Comparison of ENCODE assay signal across 8 cellular contexts in the genomic region with DNA sequence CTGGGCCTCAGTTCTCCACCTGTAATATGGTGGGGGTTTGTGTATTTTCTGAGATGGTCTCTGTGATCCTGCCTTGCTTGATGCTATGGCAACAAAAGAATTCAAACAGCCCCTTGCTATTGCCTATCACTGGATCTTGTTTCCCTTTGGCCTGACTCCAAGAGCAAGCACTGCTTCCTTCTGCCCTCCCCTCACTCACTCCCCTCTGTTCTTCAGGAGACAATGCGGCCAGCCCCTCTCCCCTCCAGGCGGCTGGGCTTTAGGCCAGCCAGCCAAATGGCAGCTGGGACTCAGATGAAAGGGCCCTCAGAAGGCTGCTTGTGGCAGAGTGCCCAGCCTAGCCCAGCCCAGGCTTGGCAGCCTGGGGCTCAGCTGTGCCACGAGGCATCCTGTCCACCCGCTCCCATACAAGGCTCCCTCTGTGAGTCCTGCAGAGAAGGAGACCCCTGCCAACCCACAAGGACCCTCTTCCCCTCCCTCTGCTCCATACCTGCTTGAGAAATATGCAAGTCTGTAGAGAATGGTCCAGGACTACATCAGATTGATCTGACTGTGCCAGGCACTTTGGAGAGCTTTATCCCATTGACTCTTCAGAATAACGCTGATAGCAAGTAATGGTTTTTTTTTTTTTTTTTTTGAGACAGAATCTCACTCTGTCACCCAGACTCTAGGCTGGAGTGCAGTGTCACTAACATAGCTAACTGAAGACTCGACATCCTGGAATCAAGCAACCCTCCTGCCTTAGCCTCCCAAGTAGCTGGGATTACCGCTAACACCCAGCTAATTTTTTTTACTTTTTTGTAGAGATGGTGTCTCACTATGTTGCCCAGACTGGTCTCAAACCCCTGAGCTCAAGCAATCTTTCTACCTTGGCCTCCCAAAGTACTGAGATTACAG. TPM values are rescaled to one million over a fixed set of nuclear protein-coding genes. Genes with fewer than 3 reads are reported as not detected.
DNase-seq lines count a peak whose midpoint lies in the region; ATAC-seq lines count a peak whose summit lies in the region.

No MANE protein-coding gene starts in this region.

- peaks cover 22% of the 10 kb centered on the region for H3K4me1 ChIP-seq in Karpas-422 (ENCODE audit: low read length)

- no peaks in the 10 kb centered on the region for H3K27me3 Mint-ChIP-seq in activated naive CD8-positive, alpha-beta T cell treated with anti-CD3 and anti-CD28 coated beads for 36 hours

- no peaks in the 10 kb centered on the region for H3K36me3 ChIP-seq in Karpas-422 (ENCODE audit: insufficient read depth, low read length)

- no peak overlapping the region for H3K4me3 ChIP-seq in Karpas-422 (ENCODE audit: low read length)

- H3K27ac ChIP-seq in Karpas-422 (ENCODE audit: low read length) = no peak overlapping the region

- no peak for ATAC-seq in HG03378 (IDR thresholded peaks at IDR 0.05; ENCODE audit: unreplicated experiment)

- no peaks in the 10 kb centered on the region for H3K9me3 Mint-ChIP-seq in activated naive CD8-positive, alpha-beta T cell treated with anti-CD3 and anti-CD28 coated beads for 36 hours

- no peaks in the 10 kb centered on the region for H4K20me1 ChIP-seq in Karpas-422 (ENCODE audit: insufficient read depth, low read depth, low read length)

- no peaks in the 10 kb centered on the region for H3K27me3 ChIP-seq in Karpas-422 (ENCODE audit: low read length)

- no peak overlapping the region for H3K9ac ChIP-seq in Karpas-422 (ENCODE audit: low read length)

- H3K36me3 Mint-ChIP-seq in activated naive CD8-positive, alpha-beta T cell treated with anti-CD3 and anti-CD28 coated beads for 36 hours = no peaks in the 10 kb centered on the region

- no peak overlapping the region for H2AFZ ChIP-seq in Karpas-422 (ENCODE audit: low read length)

- DNase-seq in DMS53 (lab: John Stamatoyannopoulos, UW) (peak; percentile 93), NCI-H2196 treated with DMSO at 0.1 percent for 48 hours (lab: John Stamatoyannopoulos, UW; ENCODE audit: unreplicated experiment) (peak; percentile 92), cerebellum (ENCODE audit: low spot score) (peak; percentile 90), midbrain (lab: John Stamatoyannopoulos, UW) (peak; percentile 95), Karpas-422 (no peak), AML-193 (lab: John Stamatoyannopoulos, UW) (no peak)
- DNase-seq in activated naive CD8-positive, alpha-beta T cell treated with anti-CD3 and anti-CD28 coated beads for 36 hours = no peak

- no peaks in the 10 kb centered on the region for H3K79me2 ChIP-seq in Karpas-422 (ENCODE audit: low read length)

- H3K27ac Mint-ChIP-seq in activated naive CD8-positive, alpha-beta T cell treated with anti-CD3 and anti-CD28 coated beads for 36 hours = no peak overlapping the region

- no peak overlapping the region for H3K4me2 ChIP-seq in Karpas-422 (ENCODE audit: low read depth, low read length, poor library complexity, severe bottlenecking)

- H3K9me2 ChIP-seq in Karpas-422 (replicated peaks; ENCODE audit: insufficient read depth, low read length) = no peaks in the 10 kb centered on the region

- no peak overlapping the region for H3K4me3 Mint-ChIP-seq in activated naive CD8-positive, alpha-beta T cell treated with anti-CD3 and anti-CD28 coated beads for 36 hours

- H3K4me1 Mint-ChIP-seq in activated naive CD8-positive, alpha-beta T cell treated with anti-CD3 and anti-CD28 coated beads for 36 hours = no peaks in the 10 kb centered on the region

- no peaks in the 10 kb centered on the region for H3K9me3 ChIP-seq in Karpas-422 (ENCODE audit: low read length)

RNA-seq across cellular contexts. Expression of gene KCTD14, which starts 7.6 kb away (rescaled TPM):
- total RNA-seq in cerebellum = 2.8 TPM
- 1.0 TPM in 1 of 2 replicates, not detected in the other for total RNA-seq in Karpas-422 (2014; rRNA removed; shearing (Covaris generic); ENCODE audit: low replicate concordance)
- under 1 TPM; 0.12 to 0.50 TPM for total RNA-seq in activated naive CD8-positive, alpha-beta T cell treated with anti-CD3 and anti-CD28 coated beads for 36 hours

RNA-seq across cellular contexts. Expression of gene THRSP, which starts 33.0 kb away (rescaled TPM):
- 0.45 TPM for total RNA-seq in cerebellum
- not detected in 2 replicates for total RNA-seq in Karpas-422 (2014; rRNA removed; shearing (Covaris generic); ENCODE audit: low replicate concordance)
- not detected for total RNA-seq in activated naive CD8-positive, alpha-beta T cell treated with anti-CD3 and anti-CD28 coated beads for 36 hours

RNA-seq across cellular contexts. Expression of gene INTS4, which starts 36.2 kb away (rescaled TPM):
- 59.9 TPM for total RNA-seq in cerebellum
- total RNA-seq in Karpas-422 (2014; rRNA removed; shearing (Covaris generic); ENCODE audit: low replicate concordance) = 42.7 and 51.2 TPM in 2 replicates
- 10 to 100 TPM; 45.2 to 46.2 TPM for total RNA-seq in activated naive CD8-positive, alpha-beta T cell treated with anti-CD3 and anti-CD28 coated beads for 36 hours

RNA-seq across cellular contexts. Expression of gene NDUFC2, which starts 49.0 kb away (rescaled TPM):
- 83.9 TPM for total RNA-seq in cerebellum
- total RNA-seq in Karpas-422 (2014; rRNA removed; shearing (Covaris generic); ENCODE audit: low replicate concordance) = 51.9 and 94.7 TPM in 2 replicates
- total RNA-seq in activated naive CD8-positive, alpha-beta T cell treated with anti-CD3 and anti-CD28 coated beads for 36 hours = 100 to 1,000 TPM; 196 to 211 TPM

Comparison
In these comparisons a context has a peak if more than half of its experiments do, and no peak if none do; other contexts are left out.
1. DNase-seq: peak in DMS53 (single experiment), NCI-H2196 treated with DMSO at 0.1 percent for 48 hours (single experiment), cerebellum (single experiment) and midbrain (single experiment); none in Karpas-422 (single experiment), AML-193 (0 of 2) and activated naive CD8-positive, alpha-beta T cell treated with anti-CD3 and anti-CD28 coated beads for 36 hours (single experiment).